Comparison of ENCODE assay signal across 18 cellular contexts in the genomic region with DNA sequence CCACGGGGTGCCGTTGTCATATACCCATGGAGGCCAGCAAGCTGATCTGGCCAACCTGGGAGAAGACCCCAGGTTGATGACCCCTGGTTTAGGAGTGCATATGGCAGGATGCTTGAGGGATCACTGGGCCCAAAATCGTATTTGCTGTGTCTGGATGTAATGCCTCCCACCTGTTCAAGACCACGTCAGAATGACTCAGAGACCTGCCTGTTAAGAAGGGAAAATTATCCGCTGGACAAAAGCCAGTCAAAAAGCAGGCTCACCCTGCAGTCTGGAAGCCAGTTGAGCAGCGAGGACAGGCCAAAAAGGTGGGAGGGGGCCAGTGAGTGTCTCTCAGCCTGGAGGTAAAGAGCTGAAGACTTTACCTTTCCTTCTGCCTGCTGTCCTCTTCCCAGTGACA.
DNase-seq lines count a peak whose midpoint lies in the region; ATAC-seq and TF ChIP-seq lines count a peak whose summit lies in the region.
"Had no signal": no experiment of that assay in that cellular context is flagged by ENCODE, and none has a peak within 500 bp of the region (broad histone marks: within the 10 kb centered on the region; RNA-seq: fewer than 3 reads in every experiment).

No MANE protein-coding gene starts in this region.

- intact Hi-C loops in CD4-positive, alpha-beta T cell (cut with DNase I, micrococcal nuclease), result no loop called here

- no peak overlapping the region for H3K4me3 Mint-ChIP-seq in CD4-positive, alpha-beta T cell
- H3K4me3 Mint-ChIP-seq in central memory CD8-positive, alpha-beta T cell, result peak overlapping the region; percentile 23

- DNase-seq in A172 (ENCODE audit: low spot score) (peak; percentile 41), NCI-H226 (peak; percentile 24), HuH-7 (ENCODE audit: low spot score) (no peak), NOMO-1 (lab: John Stamatoyannopoulos, UW; ENCODE audit: unreplicated experiment in 2 of 2) (no peak)
- no peak for DNase-seq in CD4-positive, alpha-beta T cell
- DNase-seq in central memory CD8-positive, alpha-beta T cell (ENCODE audit: low spot score in 2 of 2), result no peak
- DNase-seq: BE2C, colonic mucosa, DND-41, GM23248, mesendoderm, thyroid gland had no signal

- no peak for ATAC-seq in CD4-positive, alpha-beta T cell (ENCODE audit: poor library complexity)
- no peak for ATAC-seq in central memory CD8-positive, alpha-beta T cell (replicated peaks; ENCODE audit: extremely low read depth, poor library complexity, severe bottlenecking)
- ATAC-seq in HG03175 (IDR thresholded peaks at IDR 0.05; ENCODE audit: unreplicated experiment), result no peak
- ATAC-seq in HG02840 (IDR thresholded peaks at IDR 0.05; ENCODE audit: low FRiP score, unreplicated experiment), result no peak

- peaks cover 45% of the 10 kb centered on the region for H3K4me1 Mint-ChIP-seq in CD4-positive, alpha-beta T cell (ENCODE audit: low read depth)
- H3K4me1 Mint-ChIP-seq in central memory CD8-positive, alpha-beta T cell, result peaks cover 26% of the 10 kb centered on the region

- no peak overlapping the region for H3K27ac ChIP-seq in CD4-positive, alpha-beta T cell (ENCODE audit: low read depth, low read length)
- H3K27ac ChIP-seq: colonic mucosa, GM23248, neutrophil, right atrium auricular region, SJSA1, thyroid gland had no signal

- CTCF ChIA-PET in CD4-positive, alpha-beta T cell (lab: Charles Lee), result no interaction called here

- H3K36me3 Mint-ChIP-seq in CD4-positive, alpha-beta T cell (ENCODE audit: low read depth), result no peaks in the 10 kb centered on the region
- H3K36me3 Mint-ChIP-seq in central memory CD8-positive, alpha-beta T cell (ENCODE audit: insufficient read depth), result no peaks in the 10 kb centered on the region

- POLR2A ChIA-PET in CD4-positive, alpha-beta T cell (lab: Charles Lee), result interaction anchor here (1.3 kb wide), 1 partner anchor 32 kb away, joined by 3 read pairs; no protein-coding TSS in a partner anchor

- H3K27me3 ChIP-seq in CD4-positive, alpha-beta T cell (ENCODE audit: control insufficient read depth, insufficient read depth, low read length), result no peaks in the 10 kb centered on the region
- H3K27me3 ChIP-seq: colonic mucosa, right atrium auricular region, SJSA1, thyroid gland had no signal

- H3K27ac Mint-ChIP-seq in CD4-positive, alpha-beta T cell, result peak overlapping the region; percentile 7
- no peak overlapping the region for H3K27ac Mint-ChIP-seq in central memory CD8-positive, alpha-beta T cell (ENCODE audit: low read depth)

- no peaks in the 10 kb centered on the region for H3K27me3 Mint-ChIP-seq in CD4-positive, alpha-beta T cell
- no peaks in the 10 kb centered on the region for H3K27me3 Mint-ChIP-seq in central memory CD8-positive, alpha-beta T cell

- H3K9me3 Mint-ChIP-seq in CD4-positive, alpha-beta T cell, result no peaks in the 10 kb centered on the region
- H3K9me3 Mint-ChIP-seq in central memory CD8-positive, alpha-beta T cell, result no peaks in the 10 kb centered on the region
- H3K9me3 Mint-ChIP-seq: activated T-helper 1 cell treated with anti-CD3 and anti-CD28 coated beads, Interleukin-12 subunit alpha, Interleukin-12 subunit beta, Interleukin-2, Interleukin-4 antibody, amounts not matched to agents 30 ng/mL and 10 ng/mL and 1 ng/mL, durations not matched to agents 14 hours and 24 hours and 36 hours had no signal

- H3K9me3 ChIP-seq in CD4-positive, alpha-beta T cell (ENCODE audit: control insufficient read depth, low read length), result no peaks in the 10 kb centered on the region
- H3K9me3 ChIP-seq: BE2C, colonic mucosa, neutrophil, right atrium auricular region, SJSA1, thyroid gland had no signal

- no peak for TF ChIP-seq CTCF in CD4-positive, alpha-beta T cell (IDR thresholded peaks at IDR 0.05)

Comparison
In these comparisons a context has a peak if more than half of its experiments do, and no peak if none do; other contexts are left out.
1. DNase-seq: peak in A172 (single experiment) and NCI-H226 (single experiment); none in CD4-positive, alpha-beta T cell (0 of 10), central memory CD8-positive, alpha-beta T cell (0 of 2), HuH-7 (single experiment) and NOMO-1 (0 of 2).